ENCODE assay signal across 8 cellular contexts in genomic region chr13:80979035-80979641, GRCh38.
A peak's percentile ranks its signal among the peaks of the same experiment; 100 is the strongest.
DNase-seq lines count a peak whose midpoint lies in the region; ATAC-seq, FAIRE-seq and TF ChIP-seq lines count a peak whose summit lies in the region.

No MANE protein-coding gene starts in this region.

- H3K4me3 ChIP-seq in cardiac muscle cell (no peak overlapping the region), Panc1 (ENCODE audit: low read depth in 2 of 2, low read length in 2 of 2) (peak overlapping the region; percentile 13 to 24; a peak in 2 of 4 replicates), liver (ENCODE audit: low read depth in 1 of 3, low read length in 3 of 3) (no peak overlapping the region)

- intact Hi-C loops in Right ventricle myocardium inferior (cut with DNase I): no loop called here
- intact Hi-C loops in Panc1 (cut with micrococcal nuclease; ENCODE audit: unreplicated experiment): loop anchor here (5.0 kb wide), 1 partner anchor 38 kb away; no protein-coding TSS in a partner anchor

- POLR2A ChIA-PET in Panc1 (lab: Charles Lee): no interaction called here

- H3K4me1 ChIP-seq in cardiac muscle cell (ENCODE audit: low read depth) (no peaks in the 10 kb centered on the region), Panc1 (ENCODE audit: control insufficient read depth, insufficient read depth, low read length) (no peaks in the 10 kb centered on the region), liver (ENCODE audit: control insufficient read depth in 4 of 4, insufficient read depth in 4 of 4, low read length in 3 of 4) (no peaks in the 10 kb centered on the region)

- no peak overlapping the region for H3K27ac ChIP-seq in cardiac muscle cell
- H3K27ac ChIP-seq in Panc1 (ENCODE audit: low read length): no peak overlapping the region
- H3K27ac ChIP-seq in liver (ENCODE audit: low read depth in 1 of 2, low read length in 2 of 2): no peak overlapping the region

- in situ Hi-C loops in Panc1 (cut with HindIII; ENCODE audit: low pct_unique_long_range_greater_than_20kb, low sequenced_read_pairs): no loop called here

- CTCF ChIA-PET in Panc1 (lab: Charles Lee): interaction anchor here (0.5 to 1.4 kb wide), 3 partner anchors 27 to 619 kb away, joined by 3 to 7 read pairs (median 6); no protein-coding TSS in a partner anchor

- no peak for TF ChIP-seq EP300 in Ishikawa (IDR thresholded peaks at IDR 0.05; ENCODE audit: borderline replicate concordance)

- H3K36me3 ChIP-seq in cardiac muscle cell (no peaks in the 10 kb centered on the region), Panc1 (ENCODE audit: control insufficient read depth, insufficient read depth, low read length) (no peaks in the 10 kb centered on the region), liver (ENCODE audit: control insufficient read depth in 4 of 4, insufficient read depth in 3 of 4, low read depth in 1 of 4, low read length in 3 of 4) (no peaks in the 10 kb centered on the region)

- no peak overlapping the region for H3K9ac ChIP-seq in liver (ENCODE audit: low read depth in 1 of 2, low read length in 2 of 2)

- TF ChIP-seq RAD21 in Ishikawa (IDR thresholded peaks at IDR 0.05; ENCODE audit: low read depth): peak; percentile 82
- peak; percentile 86 to 87 for TF ChIP-seq RAD21 in liver (IDR thresholded peaks at IDR 0.05)

- H3K27me3 ChIP-seq in cardiac muscle cell: no peaks in the 10 kb centered on the region
- H3K27me3 ChIP-seq in Panc1 (ENCODE audit: control insufficient read depth, insufficient read depth, low read length): no peaks in the 10 kb centered on the region
- H3K27me3 ChIP-seq in liver (ENCODE audit: control insufficient read depth in 4 of 4, insufficient read depth in 4 of 4, low read length in 3 of 4): no peaks in the 10 kb centered on the region

- WGBS in liver: 35% methylated on average over 9 of the region's 9 CpGs

- H3K9me3 ChIP-seq in cardiac muscle cell (ENCODE audit: low read depth): no peaks in the 10 kb centered on the region
- no peaks in the 10 kb centered on the region for H3K9me3 ChIP-seq in Panc1 (ENCODE audit: control insufficient read depth, insufficient read depth, low read depth, low read length)
- H3K9me3 ChIP-seq in liver (ENCODE audit: control insufficient read depth in 4 of 4, low read length in 3 of 4): no peaks in the 10 kb centered on the region

- DNase-seq in cardiac muscle cell (ENCODE audit: low read depth in 1 of 2, low spot score in 1 of 2) (peak; percentile 71 to 87), Right ventricle myocardium inferior (ENCODE audit: missing footprints) (no peak), Panc1 (ENCODE audit: low read depth, low spot score) (peak; percentile 47), NCI-H187 (lab: John Stamatoyannopoulos, UW) (no peak)

- BruUV-seq in Panc1 (replicated peaks; lab: Mats Ljungman, UMichigan): no TSS peak

- TF ChIP-seq CTCF in cardiac muscle cell (IDR thresholded peaks at IDR 0.05; ENCODE audit: low read depth, low read length): peak; percentile 90
- peak; percentile 85 for TF ChIP-seq CTCF in Panc1 (IDR thresholded peaks at IDR 0.05)
- TF ChIP-seq CTCF in liver (IDR thresholded peaks at IDR 0.05; ENCODE audit: low read depth, low read length, missing input control): peak; percentile 86

- ATAC-seq in Right ventricle myocardium inferior (no peak), GM21786 (IDR thresholded peaks at IDR 0.05; ENCODE audit: unreplicated experiment) (peak; percentile 93), Panc1 (peak; percentile 80; the same call in 1 of the 2 replicates)

- FAIRE-seq in colon (lab: Jason Lieb, UNC): peak; percentile 45

TF ChIP-seq in Ishikawa, 13 proteins besides CTCF, POLR2A, EP300 and RAD21:
- TF ChIP-seq MAX (IDR thresholded peaks at IDR 0.05): peak; percentile 60
- no peak for TF ChIP-seq NFIC (IDR thresholded peaks at IDR 0.05)
- TF ChIP-seq, protein P1, sequence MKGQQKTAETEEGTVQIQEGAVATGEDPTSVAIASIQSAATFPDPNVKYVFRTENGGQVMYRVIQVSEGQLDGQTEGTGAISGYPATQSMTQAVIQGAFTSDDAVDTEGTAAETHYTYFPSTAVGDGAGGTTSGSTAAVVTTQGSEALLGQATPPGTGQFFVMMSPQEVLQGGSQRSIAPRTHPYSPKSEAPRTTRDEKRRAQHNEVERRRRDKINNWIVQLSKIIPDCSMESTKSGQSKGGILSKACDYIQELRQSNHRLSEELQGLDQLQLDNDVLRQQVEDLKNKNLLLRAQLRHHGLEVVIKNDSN (IDR thresholded peaks at IDR 0.05): no peak
- TF ChIP-seq TEAD4 (IDR thresholded peaks at IDR 0.05): no peak
- TF ChIP-seq CREB1 (IDR thresholded peaks at IDR 0.05; ENCODE audit: low read depth): no peak
- TF ChIP-seq FOXM1 (IDR thresholded peaks at IDR 0.05; ENCODE audit: borderline replicate concordance, low read depth): no peak
- TF ChIP-seq ZBTB7A (IDR thresholded peaks at IDR 0.05; ENCODE audit: low read depth): no peak
- no peak for TF ChIP-seq CEBPB (IDR thresholded peaks at IDR 0.05)
- no peak for TF ChIP-seq EGR1 (IDR thresholded peaks at IDR 0.05)

TF ChIP-seq in liver, 16 proteins besides CTCF, POLR2A, EP300 and RAD21:
- TF ChIP-seq JUND (IDR thresholded peaks at IDR 0.05) (no peak), MAX (IDR thresholded peaks at IDR 0.05) (peak; percentile 17), YY1 (IDR thresholded peaks at IDR 0.05) (peak; percentile 15)
TF ChIP-seq in liver: peak in this region for 2.

Comparison
In these comparisons a context has a peak if more than half of its experiments do, and no peak if none do; other contexts are left out.
1. DNase-seq: peak in cardiac muscle cell (2 of 2) and Panc1 (single experiment); none in Right ventricle myocardium inferior (single experiment) and NCI-H187 (0 of 2).
2. H3K4me3 ChIP-seq: peak in Panc1 (2 of 2); none in cardiac muscle cell (single experiment) and liver (0 of 3).
3. Peak in every context shown above with its lines, with median percentiles within 50 percentile points of each other: CTCF ChIP-seq.